In the genomic region with DNA sequence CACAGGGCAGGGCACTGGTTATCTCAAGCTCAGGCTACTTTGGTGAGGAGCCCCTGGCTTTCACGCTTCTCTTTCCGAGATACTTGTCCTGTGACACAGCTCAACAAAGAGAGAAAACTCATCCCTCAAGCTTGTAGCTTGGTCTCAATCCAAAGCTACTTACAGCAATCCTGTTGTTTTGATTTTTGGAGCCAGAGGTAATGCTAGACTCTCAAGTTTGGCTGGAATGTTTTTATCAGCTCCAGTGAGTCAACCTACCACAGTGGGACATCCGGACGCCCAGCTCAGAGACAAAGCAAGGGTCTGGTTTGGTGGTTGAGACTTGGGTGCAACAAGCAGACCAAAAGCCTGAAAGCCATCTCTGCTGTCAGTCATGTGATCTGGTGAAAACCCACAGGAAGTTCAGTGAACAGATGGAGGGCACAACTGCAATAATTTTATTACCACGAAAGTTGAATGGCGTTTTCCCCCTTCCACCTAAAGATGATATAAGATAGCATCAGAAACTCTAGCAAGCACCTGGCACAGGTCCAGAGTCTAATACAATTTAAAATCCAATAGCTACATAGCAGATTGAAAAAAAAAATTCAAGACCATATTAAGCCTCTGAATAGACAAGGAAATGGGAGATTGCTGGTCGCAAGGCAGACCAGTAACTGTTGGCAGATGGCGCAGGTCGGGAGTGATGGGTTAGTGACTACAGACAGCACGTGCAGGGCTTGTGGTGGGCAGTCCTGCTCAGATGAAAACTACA, we compare ENCODE assay signal across 8 cellular contexts.
A peak's percentile ranks its signal among the peaks of the same experiment; 100 is the strongest.
DNase-seq lines count a peak whose midpoint lies in the region; ATAC-seq and TF ChIP-seq lines count a peak whose summit lies in the region.

No MANE protein-coding gene starts in this region.

- H3K4me3 Mint-ChIP-seq in activated naive CD8-positive, alpha-beta T cell treated with anti-CD3 and anti-CD28 coated beads for 36 hours: peak overlapping the region; percentile 18
- peak overlapping the region; percentile 23 to 79 (median 65) for H3K4me3 Mint-ChIP-seq in naive thymus-derived CD8-positive, alpha-beta T cell

- no peaks in the 10 kb centered on the region for H3K27me3 Mint-ChIP-seq in activated naive CD8-positive, alpha-beta T cell treated with anti-CD3 and anti-CD28 coated beads for 36 hours
- no peaks in the 10 kb centered on the region for H3K27me3 Mint-ChIP-seq in naive thymus-derived CD8-positive, alpha-beta T cell

- H3K4me1 Mint-ChIP-seq in activated naive CD8-positive, alpha-beta T cell treated with anti-CD3 and anti-CD28 coated beads for 36 hours: peaks cover 37% of the 10 kb centered on the region
- H3K4me1 Mint-ChIP-seq in naive thymus-derived CD8-positive, alpha-beta T cell: peaks cover 29 to 70% (median 40%) of the 10 kb centered on the region in 4 donors

- H3K9me3 ChIP-seq in KOPT-K1 (ENCODE audit: insufficient read depth, low read length, poor library complexity, severe bottlenecking) (no peaks in the 10 kb centered on the region), suprapubic skin (no peaks in the 10 kb centered on the region)

- peak; percentile 90 for DNase-seq in BJ (ENCODE audit: low read depth)
- DNase-seq in activated naive CD8-positive, alpha-beta T cell treated with anti-CD3 and anti-CD28 coated beads for 36 hours: peak; percentile 6
- peak in 5 of 10 donors; percentile 24 to 43 (median 30) for DNase-seq in naive thymus-derived CD8-positive, alpha-beta T cell
- DNase-seq in dorsolateral prefrontal cortex: no peak
- no peak for DNase-seq in suprapubic skin (ENCODE audit: low spot score in 2 of 2)
- DNase-seq in NCI-H2227 treated with DMSO at 0.1 percent for 48 hours (lab: John Stamatoyannopoulos, UW): no peak
- DNase-seq in SHP77 treated with DMSO at 0.1 percent for 48 hours (lab: John Stamatoyannopoulos, UW): no peak

- peaks cover 24% of the 10 kb centered on the region for H3K36me3 Mint-ChIP-seq in activated naive CD8-positive, alpha-beta T cell treated with anti-CD3 and anti-CD28 coated beads for 36 hours
- H3K36me3 Mint-ChIP-seq in naive thymus-derived CD8-positive, alpha-beta T cell: peaks cover 0 to 2% (median 0%) of the 10 kb centered on the region in 3 donors

- POLR2A ChIA-PET in BJ (lab: Charles Lee): no interaction called here
- POLR2A ChIA-PET in naive thymus-derived CD8-positive, alpha-beta T cell (lab: Charles Lee): interaction anchor here (0.7 kb wide), 1 partner anchor 288 kb away, joined by 3 read pairs; no protein-coding TSS in a partner anchor

- intact Hi-C loops in dorsolateral prefrontal cortex (cut with DNase I): no loop called here

- no peak for TF ChIP-seq CTCF in BJ (IDR thresholded peaks at IDR 0.05; ENCODE audit: insufficient read depth, low read depth, low read length)
- TF ChIP-seq CTCF in dorsolateral prefrontal cortex (IDR thresholded peaks at IDR 0.05 in 54 of 56, conservative IDR thresholded peaks at IDR 0.05 in 2 of 56; ENCODE audit: low read depth in 1 of 56, partially characterized antibody in 56 of 56): no peak
- TF ChIP-seq CTCF in suprapubic skin (IDR thresholded peaks at IDR 0.05): no peak

- TF ChIP-seq EP300 in suprapubic skin (IDR thresholded peaks at IDR 0.05): no peak

- 69% methylated on average over 10 of the region's 10 CpGs for WGBS in suprapubic skin

- H3K27ac ChIP-seq in KOPT-K1 (ENCODE audit: low read depth, low read length, poor library complexity, severe bottlenecking) (peak overlapping the region; percentile 90), dorsolateral prefrontal cortex (peak overlapping the region in 4 of 59 donors; percentile 13 to 53 (median 16)), suprapubic skin (no peak overlapping the region)

- no peak overlapping the region for H3K4me3 ChIP-seq in BJ (ENCODE audit: low read depth, low read length)
- H3K4me3 ChIP-seq in dorsolateral prefrontal cortex: no peak overlapping the region
- H3K4me3 ChIP-seq in suprapubic skin: no peak overlapping the region

- no peaks in the 10 kb centered on the region for H3K9me3 Mint-ChIP-seq in activated naive CD8-positive, alpha-beta T cell treated with anti-CD3 and anti-CD28 coated beads for 36 hours
- no peaks in the 10 kb centered on the region for H3K9me3 Mint-ChIP-seq in naive thymus-derived CD8-positive, alpha-beta T cell

- no peak for TF ChIP-seq POLR2A in suprapubic skin (IDR thresholded peaks at IDR 0.05)

- CTCF ChIA-PET in BJ (lab: Yijun Ruan, JAX): interaction anchor here (0.5 to 2.8 kb wide), 6 partner anchors 12 to 276 kb away, joined by 3 to 13 read pairs (median 4); no protein-coding TSS in a partner anchor

- no peaks in the 10 kb centered on the region for H3K27me3 ChIP-seq in BJ (ENCODE audit: control insufficient read depth, insufficient read depth, low read length)
- H3K27me3 ChIP-seq in dorsolateral prefrontal cortex: no peaks in the 10 kb centered on the region
- no peaks in the 10 kb centered on the region for H3K27me3 ChIP-seq in suprapubic skin

- H3K36me3 ChIP-seq in BJ (ENCODE audit: control insufficient read depth, insufficient read depth, low read length): no peaks in the 10 kb centered on the region
- no peaks in the 10 kb centered on the region for H3K36me3 ChIP-seq in KOPT-K1 (ENCODE audit: insufficient read depth, low read length)
- no peaks in the 10 kb centered on the region for H3K36me3 ChIP-seq in suprapubic skin

- peaks cover 5% of the 10 kb centered on the region for H3K4me1 ChIP-seq in suprapubic skin

- ATAC-seq in naive thymus-derived CD8-positive, alpha-beta T cell: peak; percentile 57 to 82

- H3K27ac Mint-ChIP-seq in activated naive CD8-positive, alpha-beta T cell treated with anti-CD3 and anti-CD28 coated beads for 36 hours: peak overlapping the region; percentile 51
- peak overlapping the region; percentile 31 to 76 (median 48) for H3K27ac Mint-ChIP-seq in naive thymus-derived CD8-positive, alpha-beta T cell

Comparison
In these comparisons a context has a peak if more than half of its experiments do, and no peak if none do; other contexts are left out.
1. DNase-seq: peak in BJ (single experiment) and activated naive CD8-positive, alpha-beta T cell treated with anti-CD3 and anti-CD28 coated beads for 36 hours (single experiment); none in dorsolateral prefrontal cortex (0 of 10), suprapubic skin (0 of 2), NCI-H2227 treated with DMSO at 0.1 percent for 48 hours (single experiment) and SHP77 treated with DMSO at 0.1 percent for 48 hours (single experiment).